In the genomic region with DNA sequence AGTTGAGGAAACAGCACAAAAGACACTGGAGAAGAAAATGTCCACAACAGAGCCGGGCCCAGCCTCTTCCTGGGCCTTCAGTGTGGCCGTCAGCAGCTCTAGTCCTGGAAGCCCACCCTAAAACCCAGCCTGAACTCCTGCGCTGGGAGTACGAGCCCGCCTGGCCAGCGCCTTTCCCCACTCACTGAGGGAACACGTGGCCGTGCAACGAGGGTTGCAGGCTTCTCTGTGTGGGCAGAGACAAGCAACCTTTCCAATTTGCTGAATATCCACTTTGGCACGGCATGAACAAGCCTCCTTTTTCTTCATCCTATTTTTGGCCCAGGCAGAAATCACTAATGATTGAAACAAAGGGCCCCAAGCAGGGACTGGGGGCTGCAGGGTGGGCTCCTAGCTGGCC, we compare ENCODE assay signal across 21 cellular contexts.
"Had no signal": no experiment of that assay in that cellular context is flagged by ENCODE, and none has a peak within 500 bp of the region (broad histone marks: within the 10 kb centered on the region; RNA-seq: fewer than 3 reads in every experiment).

No MANE protein-coding gene starts in this region.

- H3K9me3 Mint-ChIP-seq: activated CD8-positive, alpha-beta T cell treated with anti-CD3 and anti-CD28 coated beads for 36 hours; activated naive CD8-positive, alpha-beta T cell treated with anti-CD3 and anti-CD28 coated beads, Interleukin-2, amount 10 ng/mL, durations not matched to agents 7 days and 5 days; activated T-cell treated with anti-CD3 and anti-CD28 coated beads, Interleukin-2, amount 50 U/mL, for 72 hours had no signal

- H3K36me3 Mint-ChIP-seq: activated naive CD8-positive, alpha-beta T cell treated with anti-CD3 and anti-CD28 coated beads, Interleukin-2, amount 10 ng/mL, durations not matched to agents 7 days and 5 days had no signal

- H3K27me3 ChIP-seq: adrenal gland, Peyer's patch had no signal

- ATAC-seq: activated CD8-positive, alpha-beta T cell treated with anti-CD3 and anti-CD28 coated beads for 36 hours; activated T-cell treated with anti-CD3 and anti-CD28 coated beads, Interleukin-2, amount 50 U/mL, for 72 hours had no signal

- H3K4me1 ChIP-seq: adrenal gland, Peyer's patch had no signal

- H3K36me3 ChIP-seq: adrenal gland had no signal

- H3K27ac Mint-ChIP-seq: activated CD8-positive, alpha-beta T cell treated with anti-CD3 and anti-CD28 coated beads for 36 hours; activated naive CD8-positive, alpha-beta T cell treated with anti-CD3 and anti-CD28 coated beads, Interleukin-2, amount 10 ng/mL, durations not matched to agents 7 days and 5 days; activated T-cell treated with anti-CD3 and anti-CD28 coated beads, Interleukin-2, amount 50 U/mL, for 72 hours had no signal

- DNase-seq: activated CD4-positive, alpha-beta T cell treated with anti-CD3 and anti-CD28 coated beads, Interleukin-2, amount 50 U/mL, for 1 hour; activated CD4-positive, CD25-positive, alpha-beta regulatory T cell; activated CD8-positive, alpha-beta memory T cell treated with anti-CD3 and anti-CD28 coated beads, Interleukin-2, amount 50 U/mL, for 4 hours; activated CD8-positive, alpha-beta T cell treated with anti-CD3 and anti-CD28 coated beads for 36 hours; activated naive CD4-positive, alpha-beta T cell treated with anti-CD3 and anti-CD28 coated beads, Interleukin-2, amount 50 U/mL, for 16 hours; activated naive CD8-positive, alpha-beta T cell treated with anti-CD3 and anti-CD28 coated beads, Interleukin-2, amount 10 ng/mL, durations not matched to agents 7 days and 5 days; activated T-cell treated with anti-CD3 and anti-CD28 coated beads, Interleukin-2, amount 50 U/mL, for 72 hours; adrenal gland; central memory CD4-positive, alpha-beta T cell; NCI-H1105 treated with DMSO at 0.1 percent for 48 hours; NCI-H1436 treated with DMSO at 0.1 percent for 48 hours; NCI-H187 treated with DMSO at 0.1 percent for 48 hours; NCI-H2081 treated with DMSO at 0.1 percent for 48 hours; NCI-H446; NCI-H524; Peyer's patch; SHP77; T-helper 2 cell; T1000 had no signal

- H3K27me3 Mint-ChIP-seq: activated CD8-positive, alpha-beta T cell treated with anti-CD3 and anti-CD28 coated beads for 36 hours; activated naive CD8-positive, alpha-beta T cell treated with anti-CD3 and anti-CD28 coated beads, Interleukin-2, amount 10 ng/mL, durations not matched to agents 7 days and 5 days had no signal

- H3K27ac ChIP-seq: adrenal gland, Peyer's patch had no signal

- H3K9me3 ChIP-seq: adrenal gland, Peyer's patch had no signal

- H3K4me3 ChIP-seq: adrenal gland, Peyer's patch had no signal

- FAIRE-seq: bronchial epithelial cell, TTC549 had no signal

- H3K4me3 Mint-ChIP-seq: activated CD8-positive, alpha-beta T cell treated with anti-CD3 and anti-CD28 coated beads for 36 hours; activated naive CD8-positive, alpha-beta T cell treated with anti-CD3 and anti-CD28 coated beads, Interleukin-2, amount 10 ng/mL, durations not matched to agents 7 days and 5 days; activated T-cell treated with anti-CD3 and anti-CD28 coated beads, Interleukin-2, amount 50 U/mL, for 72 hours had no signal
